ENCODE assay signal across 9 cellular contexts in genomic region chr11:8809605-8810272, GRCh38.
DNase-seq lines count a peak whose midpoint lies in the region; ATAC-seq and TF ChIP-seq lines count a peak whose summit lies in the region.
"Had no signal": no experiment of that assay in that cellular context is flagged by ENCODE, and none has a peak within 500 bp of the region (broad histone marks: within the 10 kb centered on the region; RNA-seq: fewer than 3 reads in every experiment).

No MANE protein-coding gene starts in this region.

- DNase-seq in astrocyte of the cerebellum (ENCODE audit: low read depth), result no peak
- no peak for DNase-seq in gastrocnemius medialis
- DNase-seq in SIG-M5 treated with dmso at 0.1 percent for 504 hours (lab: John Stamatoyannopoulos, UW; ENCODE audit: unreplicated experiment), result no peak
- DNase-seq in dermis blood vessel endothelial cell, result no peak
- DNase-seq in EL, result no peak
- DNase-seq in AG08395 (ENCODE audit: low spot score), result no peak
- DNase-seq: T-helper 17 cell had no signal

- in situ Hi-C loops in astrocyte of the cerebellum (cut with HindIII; ENCODE audit: low sequenced_read_pairs) (no loop called here), gastrocnemius medialis (cut with MboI; ENCODE audit: low sequenced_read_pairs in 4 of 4) (loop anchor here (5.0 to 25.0 kb wide), 4 partner anchors 115 to 125 kb away; partner anchors contain the start of genes RPL27A (in 2 of the 4) and TRIM66 (in 2 of the 4))

- CTCF ChIA-PET in HEK293 (lab: Yijun Ruan, JAX), result interaction anchor here (0.6 to 0.7 kb wide), 3 partner anchors 106 to 207 kb away, joined by 3 to 4 read pairs (median 3); no protein-coding TSS in a partner anchor

- POLR2A ChIA-PET in HEK293 (lab: Yijun Ruan, JAX), result interaction anchor here (0.7 to 2.3 kb wide), 6 partner anchors 56 to 127 kb away, joined by 3 to 16 read pairs (median 6); partner anchors contain the start of genes RPL27A and TRIM66

- no peak for ATAC-seq in gastrocnemius medialis
- ATAC-seq: T-helper 17 cell had no signal

- H3K4me1 ChIP-seq in HEK293 (ENCODE audit: control insufficient read depth, insufficient read depth, low read length) (no peaks in the 10 kb centered on the region), iPS-15b (ENCODE audit: control insufficient read depth, insufficient read depth, low read length) (peaks cover 16% of the 10 kb centered on the region), gastrocnemius medialis (peaks cover 57 to 61% of the 10 kb centered on the region in 2 donors)

- H3K36me3 ChIP-seq in HEK293 (ENCODE audit: control insufficient read depth in 2 of 2, insufficient read depth in 1 of 2, low read length in 2 of 2), result no peaks in the 10 kb centered on the region
- H3K36me3 ChIP-seq in iPS-15b (ENCODE audit: control insufficient read depth, insufficient read depth, low read length), result no peaks in the 10 kb centered on the region
- no peaks in the 10 kb centered on the region for H3K36me3 ChIP-seq in gastrocnemius medialis

- no peak overlapping the region for H3K27ac ChIP-seq in HEK293 (ENCODE audit: extremely low read depth, low read depth, low read length)
- peak overlapping the region; percentile 78 to 84 (median 80) for H3K27ac ChIP-seq in gastrocnemius medialis

- TF ChIP-seq POLR2A in gastrocnemius medialis (IDR thresholded peaks at IDR 0.05), result no peak

- H3K27me3 ChIP-seq in iPS-15b (ENCODE audit: control insufficient read depth, insufficient read depth, low read length) (no peaks in the 10 kb centered on the region), gastrocnemius medialis (no peaks in the 10 kb centered on the region)

- H3K9me3 ChIP-seq in HEK293 (ENCODE audit: control insufficient read depth, insufficient read depth, low read depth, low read length), result no peaks in the 10 kb centered on the region
- H3K9me3 ChIP-seq in iPS-15b (ENCODE audit: control insufficient read depth, insufficient read depth, low read length), result no peaks in the 10 kb centered on the region
- H3K9me3 ChIP-seq in gastrocnemius medialis, result no peaks in the 10 kb centered on the region

- TF ChIP-seq CTCF in HEK293 (tag by site-specific recombination; IDR thresholded peaks at IDR 0.05), result no peak
- no peak for TF ChIP-seq CTCF in astrocyte of the cerebellum (IDR thresholded peaks at IDR 0.05; ENCODE audit: low read depth, low read length, missing control alignments)
- no peak for TF ChIP-seq CTCF in gastrocnemius medialis (IDR thresholded peaks at IDR 0.05 in 4 of 5, conservative IDR thresholded peaks at IDR 0.05 in 1 of 5)

- no peak overlapping the region for H3K9ac ChIP-seq in iPS-15b (ENCODE audit: low read depth, low read length)

- H3K4me3 ChIP-seq in HEK293 (ENCODE audit: low read depth, low read length), result peak overlapping the region; percentile 47
- H3K4me3 ChIP-seq in astrocyte of the cerebellum (ENCODE audit: low read depth, low read length), result peak overlapping the region; percentile 55
- peak overlapping the region; percentile 68 for H3K4me3 ChIP-seq in iPS-15b (ENCODE audit: low read depth, low read length)
- peak overlapping the region; percentile 57 to 78 (median 67) for H3K4me3 ChIP-seq in gastrocnemius medialis

- intact Hi-C loops in gastrocnemius medialis (cut with DNase I; ENCODE audit: low total_unique reads), result loop anchor here (2.0 to 10.0 kb wide), 4 partner anchors 92 to 545 kb away; partner anchors contain the start of genes AKIP1, LMO1 and TMEM9B

TF ChIP-seq in HEK293, 187 proteins besides CTCF, POLR2A, EP300 and RAD21:
- TF ChIP-seq, protein P1, sequence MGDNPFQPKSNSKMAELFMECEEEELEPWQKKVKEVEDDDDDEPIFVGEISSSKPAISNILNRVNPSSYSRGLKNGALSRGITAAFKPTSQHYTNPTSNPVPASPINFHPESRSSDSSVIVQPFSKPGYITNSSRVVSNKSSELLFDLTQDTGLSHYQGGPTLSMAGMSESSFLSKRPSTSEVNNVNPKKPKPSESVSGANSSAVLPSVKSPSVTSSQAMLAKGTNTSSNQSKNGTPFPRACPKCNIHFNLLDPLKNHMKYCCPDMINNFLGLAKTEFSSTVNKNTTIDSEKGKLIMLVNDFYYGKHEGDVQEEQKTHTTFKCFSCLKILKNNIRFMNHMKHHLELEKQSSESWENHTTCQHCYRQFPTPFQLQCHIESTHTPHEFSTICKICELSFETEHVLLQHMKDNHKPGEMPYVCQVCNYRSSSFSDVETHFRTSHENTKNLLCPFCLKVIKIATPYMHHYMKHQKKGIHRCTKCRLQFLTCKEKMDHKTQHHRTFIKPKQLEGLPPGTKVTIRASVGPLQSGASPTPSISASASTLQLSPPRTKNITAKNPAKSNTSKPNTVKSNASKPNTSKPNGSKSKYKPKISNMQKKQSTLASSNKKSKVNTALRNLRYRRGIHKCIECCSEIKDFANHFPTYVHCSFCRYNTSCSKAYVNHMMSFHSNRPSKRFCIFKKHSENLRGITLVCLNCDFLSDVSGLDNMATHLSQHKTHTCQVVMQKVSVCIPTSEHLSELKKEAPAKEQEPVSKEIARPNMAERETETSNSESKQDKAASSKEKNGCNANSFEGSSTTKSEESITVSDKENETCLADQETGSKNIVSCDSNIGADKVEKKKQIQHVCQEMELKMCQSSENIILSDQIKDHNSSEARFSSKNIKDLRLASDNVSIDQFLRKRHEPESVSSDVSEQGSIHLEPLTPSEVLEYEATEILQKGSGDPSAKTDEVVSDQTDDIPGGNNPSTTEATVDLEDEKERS (tag by site-specific recombination; IDR thresholded peaks at IDR 0.05), result no peak
- TF ChIP-seq KLF8 (tag by site-specific recombination; IDR thresholded peaks at IDR 0.05) (no peak), EGR2 (tag by site-specific recombination; IDR thresholded peaks at IDR 0.05; ENCODE audit: low read depth) (no peak), ZNF623 (tag by site-specific recombination; IDR thresholded peaks at IDR 0.05) (no peak), ZNF146 (tag by site-specific recombination; IDR thresholded peaks at IDR 0.05) (no peak), ZBTB17 (tag by site-specific recombination; IDR thresholded peaks at IDR 0.05) (no peak), ZNF138 (tag by site-specific recombination; IDR thresholded peaks at IDR 0.05; ENCODE audit: borderline replicate concordance) (no peak), GLIS1 (tag by site-specific recombination; IDR thresholded peaks at IDR 0.05) (no peak), ZNF157 (tag by site-specific recombination; IDR thresholded peaks at IDR 0.05) (no peak)
- TF ChIP-seq, protein P2, sequence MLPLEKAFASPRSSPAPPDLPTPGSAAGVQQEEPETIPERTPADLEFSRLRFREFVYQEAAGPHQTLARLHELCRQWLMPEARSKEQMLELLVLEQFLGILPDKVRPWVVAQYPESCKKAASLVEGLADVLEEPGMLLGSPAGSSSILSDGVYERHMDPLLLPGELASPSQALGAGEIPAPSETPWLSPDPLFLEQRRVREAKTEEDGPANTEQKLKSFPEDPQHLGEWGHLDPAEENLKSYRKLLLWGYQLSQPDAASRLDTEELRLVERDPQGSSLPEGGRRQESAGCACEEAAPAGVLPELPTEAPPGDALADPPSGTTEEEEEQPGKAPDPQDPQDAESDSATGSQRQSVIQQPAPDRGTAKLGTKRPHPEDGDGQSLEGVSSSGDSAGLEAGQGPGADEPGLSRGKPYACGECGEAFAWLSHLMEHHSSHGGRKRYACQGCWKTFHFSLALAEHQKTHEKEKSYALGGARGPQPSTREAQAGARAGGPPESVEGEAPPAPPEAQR (tag by site-specific recombination; IDR thresholded peaks at IDR 0.05), result no peak
